26 cellular contexts compared by ENCODE assay signal in the genomic region with DNA sequence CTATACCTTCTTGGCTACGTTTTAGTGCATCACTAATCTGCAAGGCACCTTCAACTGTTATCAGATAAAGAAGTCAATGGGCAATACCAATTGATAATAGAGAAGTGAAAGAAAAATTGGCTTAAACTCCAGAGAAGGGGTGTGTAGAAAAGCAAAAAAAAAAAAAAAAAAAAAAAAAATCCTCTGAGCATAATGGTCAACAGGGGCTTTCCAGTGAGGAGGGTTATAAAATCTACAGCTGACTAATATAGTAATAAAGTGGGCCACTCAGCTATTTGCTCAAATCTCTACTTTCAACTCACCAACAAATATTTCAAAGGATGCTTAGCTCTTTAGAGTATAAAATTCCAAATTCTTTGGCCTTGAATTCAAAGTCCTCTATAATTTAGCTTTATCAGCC.
"Had no signal": no experiment of that assay in that cellular context is flagged by ENCODE, and none has a peak within 500 bp of the region (broad histone marks: within the 10 kb centered on the region; RNA-seq: fewer than 3 reads in every experiment).

No MANE protein-coding gene starts in this region.

- DNase-seq: activated CD4-positive, alpha-beta memory T cell treated with anti-CD3 and anti-CD28 coated beads for 36 hours; activated CD4-positive, alpha-beta T cell treated with anti-CD3 and anti-CD28 coated beads for 36 hours; activated CD4-positive, alpha-beta T cell treated with anti-CD3 and anti-CD28 coated beads, Interleukin-2, amount 10 ng/mL, durations not matched to agents 24 days and 14 days; activated CD4-positive, CD25-positive, alpha-beta regulatory T cell; activated CD4-positive, CD25-positive, alpha-beta regulatory T cell treated with anti-CD3 and anti-CD28 coated beads, Interleukin-2, amount 50 U/mL, for 72 hours; activated CD8-positive, alpha-beta memory T cell treated with anti-CD3 and anti-CD28 coated beads, Interleukin-2, amount 10 ng/mL, durations not matched to agents 7 days and 5 days; activated CD8-positive, alpha-beta memory T cell treated with anti-CD3 and anti-CD28 coated beads, Interleukin-2, amount 50 U/mL, for 4 hours; activated CD8-positive, alpha-beta T cell treated with anti-CD3 and anti-CD28 coated beads, Interleukin-2, amount 10 ng/mL, durations not matched to agents 7 days and 5 days; activated effector memory CD4-positive, alpha-beta T cell treated with anti-CD3 and anti-CD28 coated beads, Interleukin-2, amount 50 U/mL, for 16 hours; activated naive CD4-positive, alpha-beta T cell; activated naive CD4-positive, alpha-beta T cell treated with anti-CD3 and anti-CD28 coated beads, Interleukin-2, amount 10 ng/mL, durations not matched to agents 7 days and 5 days; activated naive CD8-positive, alpha-beta T cell treated with anti-CD3 and anti-CD28 coated beads, Interleukin-2, amount 10 ng/mL, durations not matched to agents 7 days and 5 days; activated T-cell treated with anti-CD3 and anti-CD28 coated beads, Interleukin-2, amount 50 U/mL, for 1 hour; activated T-cell treated with anti-CD3 and anti-CD28 coated beads, Interleukin-2, amount 50 U/mL, for 48 hours; dorsolateral prefrontal cortex; effector memory CD4-positive, alpha-beta T cell; endodermal cell; foreskin fibroblast; glutamatergic neuron; heart left ventricle; T-helper 2 cell had no signal

- H3K9me3 ChIP-seq: ascending aorta, breast epithelium, heart left ventricle had no signal

- H3K36me3 ChIP-seq: ascending aorta, breast epithelium, heart left ventricle had no signal

- ATAC-seq: activated CD4-positive, alpha-beta T cell treated with anti-CD3 and anti-CD28 coated beads for 36 hours; activated CD8-positive, alpha-beta memory T cell treated with anti-CD3 and anti-CD28 coated beads, Interleukin-2, amount 10 ng/mL, durations not matched to agents 7 days and 5 days; activated CD8-positive, alpha-beta T cell treated with anti-CD3 and anti-CD28 coated beads, Interleukin-2, amount 10 ng/mL, durations not matched to agents 7 days and 5 days; activated naive CD4-positive, alpha-beta T cell treated with anti-CD3 and anti-CD28 coated beads, Interleukin-2, amount 50 U/mL, for 72 hours; esophagus mucosa; heart left ventricle had no signal

- H3K4me1 ChIP-seq: ascending aorta had no signal

- H3K27ac ChIP-seq: ascending aorta, breast epithelium, coronary artery, dorsolateral prefrontal cortex, heart left ventricle had no signal

- H3K4me3 ChIP-seq: ascending aorta, breast epithelium, coronary artery, dorsolateral prefrontal cortex, heart left ventricle had no signal

- H3K27me3 ChIP-seq: ascending aorta, breast epithelium, dorsolateral prefrontal cortex, heart left ventricle had no signal
